ENCODE assay signal across 17 cellular contexts in genomic region chr15:76799760-76800159, GRCh38.
DNase-seq lines count a peak whose midpoint lies in the region; ATAC-seq, FAIRE-seq and TF ChIP-seq lines count a peak whose summit lies in the region.
"Had no signal": no experiment of that assay in that cellular context is flagged by ENCODE, and none has a peak within 500 bp of the region (broad histone marks: within the 10 kb centered on the region; RNA-seq: fewer than 3 reads in every experiment).

No MANE protein-coding gene starts in this region.

- 83 to 85% methylated on average over 2 of the region's 2 CpGs for WGBS in esophagus squamous epithelium, 2 donors

- TF ChIP-seq POLR2A in esophagus squamous epithelium (IDR thresholded peaks at IDR 0.05): no peak

- H3K9me3 ChIP-seq in AG04450 (ENCODE audit: control insufficient read depth, insufficient read depth, low read length) (no peaks in the 10 kb centered on the region), esophagus squamous epithelium (no peaks in the 10 kb centered on the region)
- H3K9me3 ChIP-seq: colonic mucosa, SJSA1 had no signal

- intact Hi-C loops in esophagus squamous epithelium (cut with DNase I): no loop called here

- no peak overlapping the region for H3K27ac ChIP-seq in AG04450 (ENCODE audit: low read depth, low read length)
- H3K27ac ChIP-seq in esophagus squamous epithelium: no peak overlapping the region
- H3K27ac ChIP-seq: colonic mucosa, SJSA1, WERI-Rb-1 had no signal

- no peak for ATAC-seq in GM19467 (IDR thresholded peaks at IDR 0.05; ENCODE audit: unreplicated experiment)

- no peaks in the 10 kb centered on the region for H3K27me3 ChIP-seq in AG04450 (ENCODE audit: control insufficient read depth, insufficient read depth, low read length)
- no peaks in the 10 kb centered on the region for H3K27me3 ChIP-seq in esophagus squamous epithelium
- H3K27me3 ChIP-seq: colonic mucosa, SJSA1 had no signal

- CTCF ChIA-PET in AG04450 (lab: Charles Lee): interaction anchor here (0.6 kb wide), 1 partner anchor 833 kb away, joined by 5 read pairs; no protein-coding TSS in a partner anchor

- peaks cover 0 to 47% (median 0%) of the 10 kb centered on the region in 3 donors for H3K36me3 ChIP-seq in esophagus squamous epithelium
- H3K36me3 ChIP-seq: colonic mucosa, SJSA1 had no signal

- POLR2A ChIA-PET in AG04450 (lab: Yijun Ruan, JAX): interaction anchor here (1.1 kb wide), 1 partner anchor 16 kb away, joined by 3 read pairs; no protein-coding TSS in a partner anchor

- in situ Hi-C loops in astrocyte of the spinal cord (cut with HindIII; ENCODE audit: low sequenced_read_pairs): no loop called here

- H3K4me1 ChIP-seq in esophagus squamous epithelium: no peaks in the 10 kb centered on the region
- H3K4me1 ChIP-seq: colonic mucosa, SJSA1 had no signal

- FAIRE-seq in GM19239 (lab: Jason Lieb, UNC): no peak
- FAIRE-seq: frontal cortex, islet of Langerhans had no signal

- DNase-seq in AG04450 (ENCODE audit: low read depth, low spot score): peak; percentile 46
- DNase-seq in HPDE6-E6E7 (ENCODE audit: extremely low spot score): peak; percentile 36
- peak; percentile 39 for DNase-seq in astrocyte of the spinal cord (ENCODE audit: low read depth, low spot score)
- peak; percentile 15 for DNase-seq in iPS-NIHi7 (ENCODE audit: extremely low spot score)
- no peak for DNase-seq in iPS-NIHi11 (ENCODE audit: low spot score)
- DNase-seq in GM19239 (ENCODE audit: insufficient read length, low spot score): no peak
- DNase-seq in esophagus squamous epithelium (lab: John Stamatoyannopoulos, UW): no peak
- DNase-seq: colonic mucosa; DMS153; NCI-H2029 treated with DMSO at 0.1 percent for 48 hours; posterior cingulate gyrus; stimulated activated CD4-positive, alpha-beta T cell treated with anti-CD3 and anti-CD28 coated beads, Interleukin-1b, Interleukin-23, amount 100 ng/mL, for 48 hours; WERI-Rb-1 had no signal

- H3K4me3 ChIP-seq in AG04450 (ENCODE audit: low read depth, low read length) (no peak overlapping the region), astrocyte of the spinal cord (ENCODE audit: low read depth, low read length) (no peak overlapping the region), esophagus squamous epithelium (no peak overlapping the region)
- H3K4me3 ChIP-seq: colonic mucosa, SJSA1 had no signal

- TF ChIP-seq CTCF in AG04450 (IDR thresholded peaks at IDR 0.05; ENCODE audit: low read depth, low read length) (no peak), astrocyte of the spinal cord (IDR thresholded peaks at IDR 0.05; ENCODE audit: low read depth, low read length) (no peak), esophagus squamous epithelium (IDR thresholded peaks at IDR 0.05) (no peak)

Comparison
In these comparisons a context has a peak if more than half of its experiments do, and no peak if none do; other contexts are left out.
1. DNase-seq: peak in AG04450 (single experiment), HPDE6-E6E7 (single experiment), astrocyte of the spinal cord (single experiment) and iPS-NIHi7 (single experiment); none in iPS-NIHi11 (single experiment), GM19239 (single experiment) and esophagus squamous epithelium (single experiment).